ENCODE assay signal across 1 cellular context in the genomic region with DNA sequence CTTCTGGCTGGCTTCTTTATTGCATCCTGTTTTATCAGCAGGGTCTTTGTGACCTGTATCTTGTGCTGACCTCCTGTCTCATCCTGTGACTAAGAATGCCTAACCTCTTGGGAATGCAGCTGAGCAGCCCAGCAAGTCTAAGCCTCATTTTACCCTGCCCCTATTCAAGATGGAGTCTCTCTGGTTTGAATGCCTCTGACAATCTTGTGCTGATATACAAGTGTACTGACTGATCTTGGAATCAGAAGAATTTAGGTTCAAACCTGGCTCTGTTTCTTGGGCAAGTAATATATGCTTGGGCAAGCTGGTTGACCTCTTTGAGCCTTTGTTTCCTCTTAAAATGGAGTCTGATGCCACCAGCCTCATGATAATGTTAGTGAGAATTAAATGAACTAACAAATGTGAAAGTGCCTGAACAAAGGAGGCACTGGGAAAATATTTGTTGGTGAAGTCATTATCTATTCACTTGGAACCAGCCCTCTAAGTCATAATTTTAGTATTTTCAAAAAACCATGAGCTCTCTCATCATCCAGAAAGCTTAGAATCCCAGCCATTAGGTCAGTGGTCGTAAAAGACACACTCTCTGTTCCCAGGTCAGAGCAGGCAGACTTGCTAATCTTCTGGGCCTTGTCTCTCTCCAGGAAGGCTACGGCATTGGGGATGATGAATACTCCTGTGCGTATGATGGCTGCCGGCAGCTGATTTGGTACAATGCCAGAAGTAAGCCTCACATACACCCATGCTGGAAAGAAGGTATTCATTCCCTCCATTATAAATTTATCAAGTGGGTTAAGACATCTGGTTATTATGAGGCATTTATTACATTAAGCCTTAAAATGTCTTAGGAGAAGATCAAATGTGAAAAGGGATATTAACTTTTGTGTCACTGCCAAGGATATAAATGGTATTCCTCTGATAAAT.
TF ChIP-seq lines count a peak whose summit lies in the region.

No MANE protein-coding gene starts in this region.

TF ChIP-seq in GM12878, 131 proteins besides CTCF, POLR2A, EP300 and RAD21:
- no peak for TF ChIP-seq RAD51 (IDR thresholded peaks at IDR 0.05)
- no peak for TF ChIP-seq MEF2B (IDR thresholded peaks at IDR 0.05; ENCODE audit: partially characterized antibody, poor library complexity, severe bottlenecking)
- TF ChIP-seq HDAC2 (IDR thresholded peaks at IDR 0.05) = no peak
- no peak for TF ChIP-seq MEF2A (IDR thresholded peaks at IDR 0.05; ENCODE audit: insufficient read depth, low read depth, low read length)
- no peak for TF ChIP-seq E2F4 (IDR thresholded peaks at IDR 0.05; ENCODE audit: low read depth, low read length)
- no peak for TF ChIP-seq KLF5 (IDR thresholded peaks at IDR 0.05; ENCODE audit: partially characterized antibody)
- TF ChIP-seq CEBPB (IDR thresholded peaks at IDR 0.05; ENCODE audit: borderline replicate concordance in 1 of 2, low read depth in 2 of 2, low read length in 2 of 2) = no peak
- TF ChIP-seq NFYA (IDR thresholded peaks at IDR 0.05; ENCODE audit: borderline replicate concordance, low read depth, low read length) = no peak
- TF ChIP-seq RFX5 (IDR thresholded peaks at IDR 0.05; ENCODE audit: low read depth, low read length) = no peak
- no peak for TF ChIP-seq PAX8 (IDR thresholded peaks at IDR 0.05)
